20 cellular contexts compared by ENCODE assay signal in genomic region chr16:69837380-69837779, GRCh38.
"Had no signal": no experiment of that assay in that cellular context is flagged by ENCODE, and none has a peak within 500 bp of the region (broad histone marks: within the 10 kb centered on the region; RNA-seq: fewer than 3 reads in every experiment).

No MANE protein-coding gene starts in this region.

- H3K9me3 ChIP-seq: lower lobe of right lung, right atrium auricular region, SK-N-SH, vagina had no signal

- H3K4me3 Mint-ChIP-seq: activated B cell treated with CpG ODN at 0.5 μM for 24 hours; activated CD4-positive, alpha-beta memory T cell treated with anti-CD3 and anti-CD28 coated beads for 36 hours; activated T-helper 1 cell treated with anti-CD3 and anti-CD28 coated beads, Interleukin-12 subunit alpha, Interleukin-12 subunit beta, Interleukin-2, Interleukin-4 antibody, amounts not matched to agents 30 ng/mL and 10 ng/mL and 1 ng/mL, durations not matched to agents 14 hours and 24 hours and 36 hours; mesothelial cell of epicardium; nephron; T-helper 2 cell treated with Interferon-gamma antibody and Interleukin-4, amounts not matched to agents 5 μg/mL and 100 μg/mL, for 36 hours had no signal

- ATAC-seq: esophagus mucosa, lower lobe of right lung had no signal

- H3K36me3 ChIP-seq: brain microvascular endothelial cell had no signal

- H3K27me3 ChIP-seq: brain microvascular endothelial cell, hepatocyte, right atrium auricular region, vagina had no signal

- FAIRE-seq: small intestine had no signal

- H3K4me1 Mint-ChIP-seq: activated B cell treated with CpG ODN at 0.5 μM for 24 hours had no signal

- H3K27ac Mint-ChIP-seq: activated B cell treated with CpG ODN at 0.5 μM for 24 hours; activated CD4-positive, alpha-beta memory T cell treated with anti-CD3 and anti-CD28 coated beads for 36 hours; activated T-helper 1 cell treated with anti-CD3 and anti-CD28 coated beads, Interleukin-12 subunit alpha, Interleukin-12 subunit beta, Interleukin-2, Interleukin-4 antibody, amounts not matched to agents 30 ng/mL and 10 ng/mL and 1 ng/mL, durations not matched to agents 14 hours and 24 hours and 36 hours; mesothelial cell of epicardium; T-helper 2 cell treated with Interferon-gamma antibody and Interleukin-4, amounts not matched to agents 5 μg/mL and 100 μg/mL, for 36 hours had no signal

- H3K27me3 Mint-ChIP-seq: activated B cell treated with CpG ODN at 0.5 μM for 24 hours; activated CD4-positive, alpha-beta memory T cell treated with anti-CD3 and anti-CD28 coated beads for 36 hours had no signal

- H3K4me3 ChIP-seq: hepatocyte, lower lobe of right lung, right atrium auricular region, vagina had no signal

- H3K27ac ChIP-seq: brain microvascular endothelial cell, hepatocyte, vagina had no signal

- DNase-seq: activated B cell treated with CpG ODN at 0.5 μM for 24 hours; activated CD4-positive, alpha-beta memory T cell treated with anti-CD3 and anti-CD28 coated beads for 36 hours; activated CD4-positive, alpha-beta T cell treated with anti-CD3 and anti-CD28 coated beads for 4 hours; activated T-cell treated with anti-CD3 and anti-CD28 coated beads for 4 hours; brain microvascular endothelial cell; cerebellar nuclear complex; effector CD4-positive, alpha-beta T cell; lower lobe of right lung; nucleus accumbens; SK-N-SH; small intestine; stimulated activated CD4-positive, alpha-beta T cell treated with anti-CD3 and anti-CD28 coated beads, Interleukin-4, amount 100 ng/mL, for 1 hour had no signal

- H3K9me3 Mint-ChIP-seq: activated B cell treated with CpG ODN at 0.5 μM for 24 hours; activated CD4-positive, alpha-beta memory T cell treated with anti-CD3 and anti-CD28 coated beads for 36 hours; activated T-helper 1 cell treated with anti-CD3 and anti-CD28 coated beads, Interleukin-12 subunit alpha, Interleukin-12 subunit beta, Interleukin-2, Interleukin-4 antibody, amounts not matched to agents 30 ng/mL and 10 ng/mL and 1 ng/mL, durations not matched to agents 14 hours and 24 hours and 36 hours; mesothelial cell of epicardium; nephron; T-helper 2 cell treated with Interferon-gamma antibody and Interleukin-4, amounts not matched to agents 5 μg/mL and 100 μg/mL, for 36 hours had no signal
